Comparison of ENCODE assay signal across 8 cellular contexts in the genomic region with DNA sequence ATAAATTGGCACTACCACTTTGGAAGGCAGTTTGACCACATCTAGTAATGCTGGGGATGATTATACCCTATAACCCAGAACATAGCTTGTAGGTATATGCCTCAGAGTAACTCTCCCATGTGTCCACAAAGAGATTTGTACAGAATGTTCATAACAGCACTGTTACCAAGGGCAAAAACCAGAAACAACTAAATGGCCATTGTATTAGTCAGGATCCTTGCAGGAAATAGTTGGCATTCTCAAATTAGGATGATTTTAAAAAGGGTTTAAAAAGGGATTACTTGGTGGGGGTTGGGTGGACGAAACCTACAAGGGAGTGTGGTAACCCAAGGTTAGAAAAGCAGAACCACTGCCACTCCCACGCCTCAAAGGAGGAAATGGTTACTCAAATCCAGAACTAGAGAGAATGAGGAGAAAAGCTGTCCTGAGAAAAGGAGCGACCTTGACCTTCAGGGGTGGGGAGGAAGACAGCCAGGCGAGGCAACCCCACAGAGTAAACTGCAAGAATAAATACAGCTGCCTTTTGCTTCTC. TPM values are rescaled to one million over a fixed set of nuclear protein-coding genes. Genes with fewer than 3 reads are reported as not detected.
A peak's percentile ranks its signal among the peaks of the same experiment; 100 is the strongest.
DNase-seq lines count a peak whose midpoint lies in the region; ATAC-seq and FAIRE-seq lines count a peak whose summit lies in the region.

No MANE protein-coding gene starts in this region.

- DNase-seq in activated naive CD4-positive, alpha-beta T cell treated with anti-CD3 and anti-CD28 coated beads, Interleukin-2, amount 10 ng/mL, durations not matched to agents 7 days and 5 days: no peak
- no peak for DNase-seq in activated naive CD4-positive, alpha-beta T cell treated with Interleukin-2 at 50 U/mL for 16 hours
- peak; percentile 61 for DNase-seq in RCC 7860 (ENCODE audit: low spot score)
- peak; percentile 98 for DNase-seq in renal cortical epithelial cell (ENCODE audit: low read depth)
- no peak for DNase-seq in SK-N-DZ (ENCODE audit: low spot score)
- DNase-seq in HAP-1 (ENCODE audit: low spot score in 2 of 2): no peak

- H3K27me3 ChIP-seq in duodenal mucosa (ENCODE audit: control insufficient read depth in 1 of 2, insufficient read depth in 2 of 2, low read length in 2 of 2) (no peaks in the 10 kb centered on the region), HAP-1 (ENCODE audit: low read depth) (no peaks in the 10 kb centered on the region)

- H3K4me3 Mint-ChIP-seq in activated naive CD4-positive, alpha-beta T cell treated with anti-CD3 and anti-CD28 coated beads, Interleukin-2, amount 10 ng/mL, durations not matched to agents 7 days and 5 days: peak overlapping the region; percentile 92

- H3K27ac ChIP-seq in duodenal mucosa (ENCODE audit: low read depth, low read length): no peak overlapping the region

- H3K36me3 ChIP-seq in duodenal mucosa (ENCODE audit: control insufficient read depth in 1 of 2, insufficient read depth in 2 of 2, low read length in 2 of 2) (no peaks in the 10 kb centered on the region), HAP-1 (replicated peaks) (no peaks in the 10 kb centered on the region)

- H3K4me3 ChIP-seq in duodenal mucosa (ENCODE audit: low read depth in 1 of 2, low read length in 2 of 2): peak overlapping the region; percentile 91 to 97
- no peak overlapping the region for H3K4me3 ChIP-seq in HAP-1

- no peaks in the 10 kb centered on the region for H3K9me3 ChIP-seq in duodenal mucosa (ENCODE audit: control insufficient read depth in 1 of 2, low read length in 2 of 2)
- no peaks in the 10 kb centered on the region for H3K9me3 ChIP-seq in HAP-1

- H3K36me3 Mint-ChIP-seq in activated naive CD4-positive, alpha-beta T cell treated with anti-CD3 and anti-CD28 coated beads, Interleukin-2, amount 10 ng/mL, durations not matched to agents 7 days and 5 days: peaks cover 20% of the 10 kb centered on the region

- H3K4me1 Mint-ChIP-seq in activated naive CD4-positive, alpha-beta T cell treated with anti-CD3 and anti-CD28 coated beads, Interleukin-2, amount 10 ng/mL, durations not matched to agents 7 days and 5 days: peaks cover 42% of the 10 kb centered on the region

- CTCF ChIA-PET in activated naive CD4-positive, alpha-beta T cell treated with anti-CD3 and anti-CD28 coated beads, Interleukin-2, amount 10 ng/mL, durations not matched to agents 7 days and 5 days (lab: Charles Lee): interaction anchor here (0.7 to 0.9 kb wide), 2 partner anchors 156 to 1117 kb away, joined by 3 to 5 read pairs; no protein-coding TSS in a partner anchor

- peak overlapping the region; percentile 9 for H3K27ac Mint-ChIP-seq in activated naive CD4-positive, alpha-beta T cell treated with anti-CD3 and anti-CD28 coated beads, Interleukin-2, amount 10 ng/mL, durations not matched to agents 7 days and 5 days

- peak overlapping the region in 1 of 2 donors; percentile 18 for H3K9ac ChIP-seq in duodenal mucosa (ENCODE audit: low read depth in 1 of 2, low read length in 2 of 2)

- no peaks in the 10 kb centered on the region for H3K9me3 Mint-ChIP-seq in activated naive CD4-positive, alpha-beta T cell treated with anti-CD3 and anti-CD28 coated beads, Interleukin-2, amount 10 ng/mL, durations not matched to agents 7 days and 5 days

- H3K4me1 ChIP-seq in duodenal mucosa (ENCODE audit: control insufficient read depth in 1 of 2, insufficient read depth in 2 of 2, low read length in 2 of 2): peaks cover 17 to 24% of the 10 kb centered on the region in 2 donors
- no peaks in the 10 kb centered on the region for H3K4me1 ChIP-seq in HAP-1

- in situ Hi-C loops in HAP-1 (cut with MboI; ENCODE audit: low sequenced_read_pairs): no loop called here

- no peak for FAIRE-seq in RCC 7860 (lab: Jason Lieb, UNC)

- H3K27me3 Mint-ChIP-seq in activated naive CD4-positive, alpha-beta T cell treated with anti-CD3 and anti-CD28 coated beads, Interleukin-2, amount 10 ng/mL, durations not matched to agents 7 days and 5 days: peaks cover 4% of the 10 kb centered on the region

- ATAC-seq in GM21825 (IDR thresholded peaks at IDR 0.05; ENCODE audit: unreplicated experiment): no peak

RNA-seq across cellular contexts. Expression of a gene that starts 2.1 kb away (rescaled TPM):
- 17.2 and 33.2 TPM in 2 replicates for total RNA-seq in renal cortical epithelial cell
- 4.4 and 5.2 TPM in 2 replicates for polyA plus RNA-seq in SK-N-DZ (2014; cell fraction: cytosol; rRNA removed)
- 2.2 and 2.6 TPM in 2 replicates for polyA plus RNA-seq in SK-N-DZ (2014; cell fraction: nucleus; rRNA removed)

Comparison
In these comparisons a context has a peak if more than half of its experiments do, and no peak if none do; other contexts are left out.
1. DNase-seq: peak in RCC 7860 (single experiment) and renal cortical epithelial cell (single experiment); none in activated naive CD4-positive, alpha-beta T cell treated with anti-CD3 and anti-CD28 coated beads, Interleukin-2, amount 10 ng/mL, durations not matched to agents 7 days and 5 days (single experiment), activated naive CD4-positive, alpha-beta T cell treated with Interleukin-2 at 50 U/mL for 16 hours (single experiment), SK-N-DZ (single experiment) and HAP-1 (0 of 2).